8 cellular contexts compared by ENCODE assay signal in the genomic region with DNA sequence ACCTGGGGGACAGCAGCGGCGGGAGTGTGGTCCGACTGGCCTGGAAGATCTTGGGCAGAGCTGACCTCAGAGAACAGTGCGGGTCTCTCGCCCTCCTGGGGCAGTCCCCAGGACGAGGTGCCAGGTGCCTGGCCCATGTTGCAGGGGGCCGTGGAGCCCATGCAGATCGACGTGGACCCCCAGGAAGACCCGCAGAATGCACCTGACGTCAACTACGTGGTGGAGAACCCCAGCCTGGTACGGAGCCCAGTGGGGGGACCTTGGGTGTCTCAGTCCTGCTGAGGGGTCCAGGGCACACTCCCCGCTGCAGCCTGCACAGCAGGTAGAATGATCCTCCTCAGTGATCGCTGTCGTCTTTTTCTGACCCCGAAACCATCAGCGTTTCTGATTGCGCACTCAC. TPM values are rescaled to one million over a fixed set of nuclear protein-coding genes. Genes with fewer than 3 reads are reported as not detected.
A peak's percentile ranks its signal among the peaks of the same experiment; 100 is the strongest.
DNase-seq lines count a peak whose midpoint lies in the region; ATAC-seq and TF ChIP-seq lines count a peak whose summit lies in the region.

No MANE protein-coding gene starts in this region.

- H3K18ac ChIP-seq in neuronal stem cell (ENCODE audit: low read length) = no peak overlapping the region

- peaks cover 21% of the 10 kb centered on the region for H3K79me1 ChIP-seq in neuronal stem cell (ENCODE audit: low read depth, low read length)

- no peak overlapping the region for H3K9ac ChIP-seq in OCI-LY3 (ENCODE audit: low read length)
- H3K9ac ChIP-seq in neuronal stem cell (ENCODE audit: low read depth, low read length, poor library complexity) = no peak overlapping the region

- no peak overlapping the region for H4K91ac ChIP-seq in neuronal stem cell (ENCODE audit: low read depth, low read length, poor library complexity)

- H3K9me3 ChIP-seq in Caco-2 = no peaks in the 10 kb centered on the region
- H3K9me3 ChIP-seq in OCI-LY3 (ENCODE audit: insufficient read depth, low read length) = no peaks in the 10 kb centered on the region
- H3K9me3 ChIP-seq in ectodermal cell (ENCODE audit: control insufficient read depth, low read length) = no peaks in the 10 kb centered on the region
- no peaks in the 10 kb centered on the region for H3K9me3 ChIP-seq in neuronal stem cell (replicated peaks in 1 of 2; ENCODE audit: control insufficient read depth in 2 of 2, insufficient read depth in 1 of 2, low read depth in 1 of 2, low read length in 2 of 2)
- no peaks in the 10 kb centered on the region for H3K9me3 ChIP-seq in aorta (ENCODE audit: control insufficient read depth, low read length)

- no peak overlapping the region for H3K27ac Mint-ChIP-seq in Caco-2 (ENCODE audit: unreplicated experiment)

- H3K27me3 ChIP-seq in Caco-2 (replicated peaks; ENCODE audit: control insufficient read depth, insufficient read depth, low read length) (no peaks in the 10 kb centered on the region), OCI-LY3 (ENCODE audit: low read depth, low read length) (no peaks in the 10 kb centered on the region), ectodermal cell (ENCODE audit: control insufficient read depth, insufficient read depth, low read length, poor library complexity, severe bottlenecking) (no peaks in the 10 kb centered on the region), neuronal stem cell (ENCODE audit: control insufficient read depth in 3 of 3, insufficient read depth in 3 of 3, low read depth in 1 of 3, low read length in 3 of 3) (no peaks in the 10 kb centered on the region), aorta (ENCODE audit: control insufficient read depth in 1 of 2, insufficient read depth in 2 of 2, low read length in 1 of 2) (no peaks in the 10 kb centered on the region)

- H3K9me3 Mint-ChIP-seq in Caco-2 (ENCODE audit: unreplicated experiment) = no peaks in the 10 kb centered on the region

- H3K36me3 Mint-ChIP-seq in Caco-2 (ENCODE audit: insufficient read depth, unreplicated experiment) = peaks cover 33% of the 10 kb centered on the region

- H3K4me1 ChIP-seq in Caco-2 = peaks cover 8% of the 10 kb centered on the region
- H3K4me1 ChIP-seq in OCI-LY3 (ENCODE audit: low read length) = peaks cover 13% of the 10 kb centered on the region
- peaks cover 8% of the 10 kb centered on the region for H3K4me1 ChIP-seq in ectodermal cell (ENCODE audit: control insufficient read depth, insufficient read depth, low read length)
- H3K4me1 ChIP-seq in neuronal stem cell (ENCODE audit: control insufficient read depth in 2 of 2, insufficient read depth in 1 of 2, low read depth in 1 of 2, low read length in 2 of 2) = peaks cover 7% of the 10 kb centered on the region in 2 donors
- no peaks in the 10 kb centered on the region for H3K4me1 ChIP-seq in aorta (ENCODE audit: control insufficient read depth in 1 of 2, insufficient read depth in 2 of 2, low read length in 2 of 2)

- intact Hi-C loops in Caco-2 (cut with micrococcal nuclease; ENCODE audit: unreplicated experiment) (no loop called here), aorta (cut with DNase I) (no loop called here)

- H3K4me2 ChIP-seq in OCI-LY3 (ENCODE audit: low read length) (peak overlapping the region; percentile 98), neuronal stem cell (ENCODE audit: insufficient read depth, low read length, poor library complexity, severe bottlenecking) (peak overlapping the region; percentile 18)

- H3K23ac ChIP-seq in neuronal stem cell (ENCODE audit: low read depth, low read length, poor library complexity) = peak overlapping the region; percentile 3

- BruUV-seq in Caco-2 (replicated peaks; lab: Mats Ljungman, UMichigan) = no TSS peak

- H3K4me3 Mint-ChIP-seq in Caco-2 (ENCODE audit: unreplicated experiment) = peak overlapping the region; percentile 80

- H3K27me3 Mint-ChIP-seq in Caco-2 (ENCODE audit: insufficient read depth, unreplicated experiment) = no peaks in the 10 kb centered on the region

- peaks cover 7% of the 10 kb centered on the region; the same call in 1 of the 2 replicates for H4K20me1 ChIP-seq in OCI-LY3 (ENCODE audit: insufficient read depth, low read length)

- H2BK120ac ChIP-seq in neuronal stem cell (ENCODE audit: low read depth, low read length) = no peak overlapping the region

- H3K79me2 ChIP-seq in OCI-LY3 (ENCODE audit: low read length) = peaks cover 18% of the 10 kb centered on the region

- no peak overlapping the region for H2AFZ ChIP-seq in OCI-LY3 (ENCODE audit: low read depth, low read length)
- H2AFZ ChIP-seq in neuronal stem cell (ENCODE audit: low read length) = no peak overlapping the region

- no peak overlapping the region for H3K27ac ChIP-seq in OCI-LY3 (ENCODE audit: low read length)
- no peak overlapping the region for H3K27ac ChIP-seq in ectodermal cell (ENCODE audit: insufficient read depth, low read depth, low read length, poor library complexity, severe bottlenecking)
- no peak overlapping the region for H3K27ac ChIP-seq in neuronal stem cell (replicated peaks; ENCODE audit: low read length)
- H3K27ac ChIP-seq in aorta (ENCODE audit: low read depth in 1 of 2, low read length in 2 of 2) = no peak overlapping the region

- H3K4me3 ChIP-seq in Caco-2 (ENCODE audit: low read depth, low read length) = peak overlapping the region; percentile 94
- H3K4me3 ChIP-seq in OCI-LY3 (ENCODE audit: low read length) = peak overlapping the region; percentile 100
- peak overlapping the region; percentile 62 for H3K4me3 ChIP-seq in ectodermal cell (ENCODE audit: insufficient read depth, low read depth, low read length)
- peak overlapping the region in 1 of 2 donors; percentile 98 for H3K4me3 ChIP-seq in neuronal stem cell (ENCODE audit: low read length in 2 of 2)
- no peak overlapping the region for H3K4me3 ChIP-seq in aorta (ENCODE audit: low read length in 2 of 2)

- H3K4me1 Mint-ChIP-seq in Caco-2 (ENCODE audit: low read depth, unreplicated experiment) = no peaks in the 10 kb centered on the region

- no peak overlapping the region for H2BK12ac ChIP-seq in neuronal stem cell (ENCODE audit: low read length)

- no peak overlapping the region for H2BK5ac ChIP-seq in neuronal stem cell (ENCODE audit: low read length)

- TF ChIP-seq CTCF in Caco-2 (IDR thresholded peaks at IDR 0.05; ENCODE audit: insufficient read depth in 1 of 2, low read depth in 1 of 2, low read length in 1 of 2, severe bottlenecking in 1 of 2, unreplicated experiment in 1 of 2) = no peak
- no peak for TF ChIP-seq CTCF in OCI-LY3 (IDR thresholded peaks at IDR 0.05; ENCODE audit: low read depth, low read length)

- H3K14ac ChIP-seq in neuronal stem cell (ENCODE audit: low read length) = no peak overlapping the region

- CTCF ChIA-PET in Caco-2 (lab: Charles Lee) = interaction anchor here (2.4 kb wide), 1 partner anchor 16 kb away, joined by 14 read pairs; the partner anchor contains the start of gene DCXR

- POLR2A ChIA-PET in Caco-2 (lab: Charles Lee) = interaction anchor here (0.5 kb wide), 1 partner anchor 30 kb away, joined by 3 read pairs; the partner anchor contains the start of gene LRRC45

- no peak for DNase-seq in Caco-2
- DNase-seq in neuronal stem cell (ENCODE audit: low spot score) = no peak
- DNase-seq in aorta = no peak
- DNase-seq in NCI-H2107 (lab: John Stamatoyannopoulos, UW) = no peak
- no peak for DNase-seq in stimulated activated CD4-positive, alpha-beta T cell treated with anti-CD3 and anti-CD28 coated beads, Interleukin-2, amount 100 ng/mL, for 48 hours

- H3K36me3 ChIP-seq in Caco-2 (ENCODE audit: control insufficient read depth, insufficient read depth, low read length) (peaks cover 1% of the 10 kb centered on the region; the same call in 1 of the 2 replicates), OCI-LY3 (replicated peaks; ENCODE audit: low read depth, low read length) (peaks cover 12% of the 10 kb centered on the region), ectodermal cell (ENCODE audit: control insufficient read depth, insufficient read depth, low read length) (peaks cover 47% of the 10 kb centered on the region), neuronal stem cell (replicated peaks in 1 of 2; ENCODE audit: control insufficient read depth in 2 of 2, insufficient read depth in 2 of 2, low read length in 2 of 2) (peaks cover 58 to 68% of the 10 kb centered on the region in 2 donors), aorta (ENCODE audit: control insufficient read depth in 1 of 2, insufficient read depth in 2 of 2, low read length in 1 of 2) (peaks cover 0 to 2% of the 10 kb centered on the region in 2 donors)

- H4K8ac ChIP-seq in neuronal stem cell (ENCODE audit: low read depth, low read length) = no peak overlapping the region

- ATAC-seq in HG02970 (IDR thresholded peaks at IDR 0.05; ENCODE audit: low FRiP score, unreplicated experiment) (no peak), aorta (ENCODE audit: low FRiP score) (no peak)

- no peak overlapping the region for H2AK5ac ChIP-seq in neuronal stem cell (ENCODE audit: low read depth, low read length)

- H3K4ac ChIP-seq in neuronal stem cell (ENCODE audit: low read length) = no peak overlapping the region

- no peak overlapping the region for H2BK15ac ChIP-seq in neuronal stem cell (ENCODE audit: low read length)

- 93% methylated on average over 19 of the region's 19 CpGs for WGBS in ectodermal cell, 2 experiments
- no CpG with 5 or more reads among the region's 19 CpGs for WGBS in neuronal stem cell (ENCODE audit: extremely low coverage in 2 of 2, insufficient read length in 2 of 2, insufficient replicate concordance in 1 of 2), 2 donors
- WGBS in aorta, 2 donors = 87 to 89% methylated on average over 18 to 19 of the region's 19 CpGs

RNA-seq across cellular contexts. Expression of gene GPS1, which starts 1.4 kb away (rescaled TPM):
- 185 and 195 TPM in 2 replicates for total RNA-seq in Caco-2 (2022)
- polyA plus RNA-seq in ectodermal cell (2013, experiment 1 of 4) = 141 TPM
- polyA plus RNA-seq in ectodermal cell (2013, experiment 2 of 4) = 137 TPM
- 109 TPM for polyA plus RNA-seq in ectodermal cell (2013, experiment 3 of 4)
- 113 TPM for polyA plus RNA-seq in ectodermal cell (2013, experiment 4 of 4)
- polyA plus RNA-seq in neuronal stem cell (2013, experiment 1 of 2) = 67.9 TPM
- polyA plus RNA-seq in neuronal stem cell (2013, experiment 2 of 2) = 66.6 TPM
- 10 to 100 TPM; 46.9 to 60.7 TPM for total RNA-seq in aorta
- polyA plus RNA-seq in aorta = 100 to 1,000 TPM in 1 of 2 donors, 10 to 100 TPM in 1; 47.6 to 171 TPM

RNA-seq across cellular contexts. Expression of gene RFNG, which starts 1.5 kb away (rescaled TPM):
- total RNA-seq in Caco-2 (2022) = 33.0 and 35.5 TPM in 2 replicates
- 40.9 TPM for polyA plus RNA-seq in ectodermal cell (2013, experiment 1 of 4)
- polyA plus RNA-seq in ectodermal cell (2013, experiment 2 of 4) = 35.2 TPM
- polyA plus RNA-seq in ectodermal cell (2013, experiment 3 of 4) = 32.7 TPM
- 41.1 TPM for polyA plus RNA-seq in ectodermal cell (2013, experiment 4 of 4)
- 25.7 TPM for polyA plus RNA-seq in neuronal stem cell (2013, experiment 1 of 2)
- polyA plus RNA-seq in neuronal stem cell (2013, experiment 2 of 2) = 26.2 TPM
- 10 to 100 TPM; 28.2 to 34.0 TPM for total RNA-seq in aorta
- polyA plus RNA-seq in aorta = 10 to 100 TPM; 28.3 to 73.0 TPM

RNA-seq across cellular contexts. Expression of gene DUS1L, which starts 12.5 kb away (rescaled TPM):
- total RNA-seq in Caco-2 (2022) (129 TPM in 2 replicates), aorta (10 to 100 TPM; 47.0 to 61.1 TPM)
- 91.9 TPM for polyA plus RNA-seq in ectodermal cell (2013, experiment 1 of 4)
- 75.3 TPM for polyA plus RNA-seq in ectodermal cell (2013, experiment 2 of 4)
- 71.2 TPM for polyA plus RNA-seq in ectodermal cell (2013, experiment 3 of 4)
- 77.5 TPM for polyA plus RNA-seq in ectodermal cell (2013, experiment 4 of 4)
- 33.5 TPM for polyA plus RNA-seq in neuronal stem cell (2013, experiment 1 of 2)
- 31.8 TPM for polyA plus RNA-seq in neuronal stem cell (2013, experiment 2 of 2)
- polyA plus RNA-seq in aorta = 100 to 1,000 TPM in 1 of 2 donors, 10 to 100 TPM in 1; 43.7 to 143 TPM

RNA-seq across cellular contexts. Expression of gene DCXR, which starts 15.6 kb away (rescaled TPM):
- total RNA-seq in Caco-2 (2022) (197 and 208 TPM in 2 replicates), aorta (10 to 100 TPM; 34.9 to 62.2 TPM)
- 63.2 TPM for polyA plus RNA-seq in ectodermal cell (2013, experiment 1 of 4)
- 55.2 TPM for polyA plus RNA-seq in ectodermal cell (2013, experiment 2 of 4)
- 60.7 TPM for polyA plus RNA-seq in ectodermal cell (2013, experiment 3 of 4)
- 61.4 TPM for polyA plus RNA-seq in ectodermal cell (2013, experiment 4 of 4)
- polyA plus RNA-seq in neuronal stem cell (2013, experiment 1 of 2) = 72.9 TPM
- 72.2 TPM for polyA plus RNA-seq in neuronal stem cell (2013, experiment 2 of 2)
- 10 to 100 TPM; 80.1 to 81.0 TPM for polyA plus RNA-seq in aorta

RNA-seq across cellular contexts. Expression of gene RAC3, which starts 21.7 kb away (rescaled TPM):
- 94.5 and 96.7 TPM in 2 replicates for total RNA-seq in Caco-2 (2022)
- polyA plus RNA-seq in ectodermal cell (2013, experiment 1 of 4) = 82.3 TPM
- 64.4 TPM for polyA plus RNA-seq in ectodermal cell (2013, experiment 2 of 4)
- polyA plus RNA-seq in ectodermal cell (2013, experiment 3 of 4) = 63.3 TPM
- 56.0 TPM for polyA plus RNA-seq in ectodermal cell (2013, experiment 4 of 4)
- 61.3 TPM for polyA plus RNA-seq in neuronal stem cell (2013, experiment 1 of 2)
- polyA plus RNA-seq in neuronal stem cell (2013, experiment 2 of 2) = 55.7 TPM
- total RNA-seq in aorta = under 1 TPM in 1 of 2 donors, not detected in 1; 0.57 TPM
- polyA plus RNA-seq in aorta = 1 to 10 TPM in 1 of 2 donors, under 1 TPM in 1; 0.63 to 2.8 TPM

Comparison
In these comparisons a context has a peak if more than half of its experiments do, and no peak if none do; other contexts are left out.
1. H3K4me3 ChIP-seq: peak in Caco-2 (single experiment), OCI-LY3 (single experiment) and ectodermal cell (single experiment); none in aorta (0 of 2).